ENCODE assay signal across 8 cellular contexts in genomic region chr1:206635983-206636354, GRCh38. TPM values are rescaled to one million over a fixed set of nuclear protein-coding genes. Genes with fewer than 3 reads are reported as not detected.
DNase-seq lines count a peak whose midpoint lies in the region; TF ChIP-seq lines count a peak whose summit lies in the region.

No MANE protein-coding gene starts in this region.

- DNase-seq in NCI-H1105 treated with DMSO at 0.1 percent for 48 hours (lab: John Stamatoyannopoulos, UW): peak; percentile 46
- no peak for DNase-seq in NCI-H1105 (lab: John Stamatoyannopoulos, UW)
- DNase-seq in NB4 (ENCODE audit: low read depth): peak; percentile 39
- peak; percentile 18 to 22 for DNase-seq in cardiac fibroblast (ENCODE audit: low read depth in 2 of 2)
- no peak for DNase-seq in H4 (ENCODE audit: low spot score)
- no peak for DNase-seq in DMS153 (lab: John Stamatoyannopoulos, UW)
- DNase-seq in activated gamma-delta T cell treated with Interleukin-2 at 50 U/mL for 16 hours: no peak

- H3K4me3 ChIP-seq in NB4 (ENCODE audit: low read depth, low read length): peak overlapping the region; percentile 69
- H3K4me3 ChIP-seq in cardiac fibroblast (replicated peaks in 1 of 2; ENCODE audit: low read depth in 2 of 2, low read length in 2 of 2): peak overlapping the region; percentile 74 to 90
- H3K4me3 ChIP-seq in mucosa of stomach (ENCODE audit: low read length): peak overlapping the region; percentile 62

- TF ChIP-seq POLR2A in NB4 (IDR thresholded peaks at IDR 0.05; ENCODE audit: extremely low read depth, insufficient read length): no peak

- no peaks in the 10 kb centered on the region for H3K27me3 ChIP-seq in mucosa of stomach (ENCODE audit: control insufficient read depth, insufficient read depth, low read length)

- H3K36me3 ChIP-seq in mucosa of stomach (ENCODE audit: control insufficient read depth, insufficient read depth, low read length): no peaks in the 10 kb centered on the region

- TF ChIP-seq CTCF in NB4 (IDR thresholded peaks at IDR 0.05; ENCODE audit: low read depth, low read length) (no peak), cardiac fibroblast (IDR thresholded peaks at IDR 0.05; ENCODE audit: low read depth, low read length) (no peak)

- H3K9ac ChIP-seq in mucosa of stomach (ENCODE audit: low read length): peak overlapping the region; percentile 65

- H3K4me1 ChIP-seq in mucosa of stomach (ENCODE audit: control insufficient read depth, insufficient read depth, low read length): peaks cover 15% of the 10 kb centered on the region

- H3K9me3 ChIP-seq in mucosa of stomach (ENCODE audit: control insufficient read depth, low read length): no peaks in the 10 kb centered on the region

RNA-seq across cellular contexts. Expression of gene DYRK3, which starts 0.6 kb away (rescaled TPM):
- 13.4 and 19.6 TPM in 2 replicates for total RNA-seq in H4 (2014; rRNA removed; shearing (Covaris generic))

RNA-seq across cellular contexts. Expression of gene EIF2D, which starts 23.7 kb away (rescaled TPM):
- 43.3 and 45.4 TPM in 2 replicates for total RNA-seq in H4 (2014; rRNA removed; shearing (Covaris generic))

RNA-seq across cellular contexts. Expression of gene MAPKAPK2, which starts 48.7 kb away (rescaled TPM):
- 11.8 and 12.7 TPM in 2 replicates for total RNA-seq in H4 (2014; rRNA removed; shearing (Covaris generic))

Comparison
In these comparisons a context has a peak if more than half of its experiments do, and no peak if none do; other contexts are left out.
1. DNase-seq: peak in NCI-H1105 treated with DMSO at 0.1 percent for 48 hours (single experiment), NB4 (single experiment) and cardiac fibroblast (2 of 2); none in NCI-H1105 (single experiment), H4 (single experiment), DMS153 (single experiment) and activated gamma-delta T cell treated with Interleukin-2 at 50 U/mL for 16 hours (single experiment).
2. Peak in every context shown above with its lines, with median percentiles within 50 percentile points of each other: H3K4me3 ChIP-seq.